ENCODE assay signal across 8 cellular contexts in the genomic region with DNA sequence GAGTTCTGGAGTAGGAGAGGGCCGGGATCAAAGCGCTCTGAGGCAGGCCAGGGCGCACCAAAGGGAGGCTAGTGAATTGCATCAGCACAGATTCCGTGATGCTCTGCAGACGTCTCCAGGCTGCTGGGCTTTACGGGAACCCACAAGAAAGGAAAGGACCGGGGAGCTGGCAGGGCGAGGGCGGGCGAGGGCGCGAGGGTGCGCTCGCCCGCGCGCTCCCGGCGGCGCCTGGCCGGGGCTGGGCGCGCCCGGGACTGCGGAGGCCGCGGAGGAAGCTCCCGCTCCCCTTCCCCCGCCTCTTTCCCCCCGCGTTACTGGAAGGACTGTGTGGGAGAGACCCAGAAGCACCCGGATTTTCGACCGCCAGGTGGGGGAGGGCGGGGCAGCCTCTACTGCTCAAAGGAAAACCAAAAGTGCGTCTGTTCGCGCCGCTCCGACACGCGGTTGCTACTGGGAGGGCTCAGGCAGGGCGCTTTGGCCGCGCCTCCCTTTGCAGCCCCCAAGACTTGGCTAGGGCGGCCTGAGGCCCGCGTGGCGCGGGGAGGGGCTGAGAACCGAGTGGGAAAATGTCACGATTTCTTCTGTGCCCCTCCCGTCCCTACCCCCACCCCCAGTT. TPM values are rescaled to one million over a fixed set of nuclear protein-coding genes. Genes with fewer than 3 reads are reported as not detected.
A peak's percentile ranks its signal among the peaks of the same experiment; 100 is the strongest.
DNase-seq lines count a peak whose midpoint lies in the region; ATAC-seq and FAIRE-seq lines count a peak whose summit lies in the region.

No MANE protein-coding gene starts in this region.

- H3K18ac ChIP-seq in neuronal stem cell (ENCODE audit: low read length): peak overlapping the region; percentile 98

- H4K91ac ChIP-seq in neuronal stem cell (ENCODE audit: low read depth, low read length, poor library complexity): no peak overlapping the region

- no peak overlapping the region for H3K14ac ChIP-seq in neuronal stem cell (ENCODE audit: low read length)

- peak overlapping the region; percentile 65 for H2AK5ac ChIP-seq in neuronal stem cell (ENCODE audit: low read depth, low read length)

- DNase-seq in GF-D8 (lab: John Stamatoyannopoulos, UW) (peak; percentile 49), HUDEP-2 (lab: John Stamatoyannopoulos, UW; ENCODE audit: unreplicated experiment in 76 of 76) (peak in 58 of 76 experiments; percentile 7 to 71 (median 51)), SHP77 treated with DMSO at 0.1 percent for 48 hours (lab: John Stamatoyannopoulos, UW) (peak; percentile 45), frontal cortex (ENCODE audit: low spot score in 2 of 2) (peak; percentile 72 to 79), neuronal stem cell (ENCODE audit: low spot score) (peak; percentile 74)
- DNase-seq in activated naive CD4-positive, alpha-beta T cell treated with Interleukin-2 at 50 U/mL for 16 hours: peak; percentile 95

- peak overlapping the region; percentile 69 for H2BK5ac ChIP-seq in neuronal stem cell (ENCODE audit: low read length)

- no peak overlapping the region for H4K8ac ChIP-seq in neuronal stem cell (ENCODE audit: low read depth, low read length)

- no peak for ATAC-seq in GM18870 (IDR thresholded peaks at IDR 0.05; ENCODE audit: unreplicated experiment)

- peak overlapping the region; percentile 88 for H3K4me2 ChIP-seq in neuronal stem cell (ENCODE audit: insufficient read depth, low read length, poor library complexity, severe bottlenecking)

- H3K79me1 ChIP-seq in neuronal stem cell (ENCODE audit: low read depth, low read length): peaks cover 4% of the 10 kb centered on the region

- peak overlapping the region; percentile 87 for H2BK15ac ChIP-seq in neuronal stem cell (ENCODE audit: low read length)

- no peaks in the 10 kb centered on the region for H3K36me3 ChIP-seq in neuronal stem cell (replicated peaks in 1 of 2; ENCODE audit: control insufficient read depth in 2 of 2, insufficient read depth in 2 of 2, low read length in 2 of 2)
- no peaks in the 10 kb centered on the region for H3K36me3 ChIP-seq in subcutaneous abdominal adipose tissue (ENCODE audit: control insufficient read depth in 5 of 5, insufficient read depth in 5 of 5, low read length in 5 of 5)

- FAIRE-seq in frontal cortex (lab: Jason Lieb, UNC): no peak

- peak overlapping the region; percentile 97 for H2BK120ac ChIP-seq in neuronal stem cell (ENCODE audit: low read depth, low read length)

- peak overlapping the region; percentile 95 for H3K9ac ChIP-seq in neuronal stem cell (ENCODE audit: low read depth, low read length, poor library complexity)
- H3K9ac ChIP-seq in subcutaneous abdominal adipose tissue (ENCODE audit: low read length in 5 of 5): peak overlapping the region; percentile 68 to 100 (median 84)

- H3K4ac ChIP-seq in neuronal stem cell (ENCODE audit: low read length): peak overlapping the region; percentile 23

- no CpG with 5 or more reads among the region's 53 CpGs for whole genome bisulfite sequencing in neuronal stem cell (ENCODE audit: extremely low coverage in 2 of 2, insufficient read length in 2 of 2, insufficient replicate concordance in 1 of 2), 2 donors

- H3K4me1 ChIP-seq in neuronal stem cell (ENCODE audit: control insufficient read depth in 2 of 2, insufficient read depth in 1 of 2, low read depth in 1 of 2, low read length in 2 of 2) (peaks cover 22 to 25% of the 10 kb centered on the region in 2 donors), subcutaneous abdominal adipose tissue (ENCODE audit: control insufficient read depth in 5 of 5, insufficient read depth in 5 of 5, low read length in 5 of 5) (peaks cover 7 to 33% (median 25%) of the 10 kb centered on the region in 5 donors)

- no peaks in the 10 kb centered on the region for H3K9me3 ChIP-seq in neuronal stem cell (replicated peaks in 1 of 2; ENCODE audit: control insufficient read depth in 2 of 2, insufficient read depth in 1 of 2, low read depth in 1 of 2, low read length in 2 of 2)
- H3K9me3 ChIP-seq in subcutaneous abdominal adipose tissue (ENCODE audit: control insufficient read depth in 5 of 5, low read length in 5 of 5): no peaks in the 10 kb centered on the region

- H3K4me3 ChIP-seq in neuronal stem cell (ENCODE audit: low read length in 2 of 2) (peak overlapping the region; percentile 68 to 76), subcutaneous abdominal adipose tissue (ENCODE audit: low read depth in 1 of 5, low read length in 5 of 5) (peak overlapping the region; percentile 72 to 98 (median 88))

- peak overlapping the region; percentile 14 for H2BK12ac ChIP-seq in neuronal stem cell (ENCODE audit: low read length)

- no peaks in the 10 kb centered on the region for H3K27me3 ChIP-seq in neuronal stem cell (ENCODE audit: control insufficient read depth in 3 of 3, insufficient read depth in 3 of 3, low read depth in 1 of 3, low read length in 3 of 3)
- H3K27me3 ChIP-seq in subcutaneous abdominal adipose tissue (ENCODE audit: control insufficient read depth in 5 of 5, insufficient read depth in 4 of 5, low read length in 5 of 5): no peaks in the 10 kb centered on the region

- H2AFZ ChIP-seq in neuronal stem cell (ENCODE audit: low read length): peak overlapping the region; percentile 95

- H3K27ac ChIP-seq in neuronal stem cell (replicated peaks; ENCODE audit: low read length) (peak overlapping the region; percentile 79), subcutaneous abdominal adipose tissue (ENCODE audit: low read depth, low read length) (peak overlapping the region; percentile 100)

- no peak overlapping the region for H3K23ac ChIP-seq in neuronal stem cell (ENCODE audit: low read depth, low read length, poor library complexity)

RNA-seq across cellular contexts. Expression of a gene that starts 2.3 kb away (rescaled TPM):
- total RNA-seq in frontal cortex: 20.0 TPM
- 6.6 TPM for polyA plus RNA-seq in neuronal stem cell (2013, experiment 1 of 2)
- polyA plus RNA-seq in neuronal stem cell (2013, experiment 2 of 2): 6.6 TPM

Comparison
In these comparisons a context has a peak if more than half of its experiments do, and no peak if none do; other contexts are left out.
1. DNase-seq: peak in every context shown above with its lines; median percentile 95 in activated naive CD4-positive, alpha-beta T cell treated with Interleukin-2 at 50 U/mL for 16 hours; 76 in frontal cortex; 74 in neuronal stem cell; 51 in HUDEP-2; 49 in GF-D8; 45 in SHP77 treated with DMSO at 0.1 percent for 48 hours.